18 cellular contexts compared by ENCODE assay signal in genomic region chr17:77310336-77310735, GRCh38.
"Had no signal": no experiment of that assay in that cellular context is flagged by ENCODE, and none has a peak within 500 bp of the region (broad histone marks: within the 10 kb centered on the region; RNA-seq: fewer than 3 reads in every experiment).

No MANE protein-coding gene starts in this region.

- H3K27ac Mint-ChIP-seq: activated CD4-positive, alpha-beta memory T cell treated with anti-CD3 and anti-CD28 coated beads for 36 hours; activated CD4-positive, alpha-beta T cell treated with anti-CD3 and anti-CD28 coated beads for 36 hours; activated naive CD4-positive, alpha-beta T cell treated with anti-CD3 and anti-CD28 coated beads for 36 hours; mesothelial cell of epicardium; natural killer cell had no signal

- H3K9me3 ChIP-seq: body of pancreas, left ventricle myocardium inferior, upper lobe of left lung had no signal

- H3K4me3 Mint-ChIP-seq: activated CD4-positive, alpha-beta memory T cell treated with anti-CD3 and anti-CD28 coated beads for 36 hours; activated CD4-positive, alpha-beta T cell treated with anti-CD3 and anti-CD28 coated beads for 36 hours; activated naive CD4-positive, alpha-beta T cell treated with anti-CD3 and anti-CD28 coated beads for 36 hours; mesothelial cell of epicardium; natural killer cell had no signal

- H3K27me3 ChIP-seq: body of pancreas, cardiac muscle cell, upper lobe of left lung had no signal

- H3K27me3 Mint-ChIP-seq: activated CD4-positive, alpha-beta memory T cell treated with anti-CD3 and anti-CD28 coated beads for 36 hours; activated CD4-positive, alpha-beta T cell treated with anti-CD3 and anti-CD28 coated beads for 36 hours had no signal

- H3K4me1 Mint-ChIP-seq: activated CD4-positive, alpha-beta T cell treated with anti-CD3 and anti-CD28 coated beads for 36 hours had no signal

- H3K36me3 Mint-ChIP-seq: activated CD4-positive, alpha-beta memory T cell treated with anti-CD3 and anti-CD28 coated beads for 36 hours; mesothelial cell of epicardium; natural killer cell had no signal

- H3K36me3 ChIP-seq: cardiac muscle cell, left ventricle myocardium inferior, upper lobe of left lung had no signal

- H3K4me3 ChIP-seq: body of pancreas, cardiac muscle cell, left ventricle myocardium inferior, upper lobe of left lung had no signal

- H3K27ac ChIP-seq: body of pancreas, cardiac muscle cell, left ventricle myocardium inferior, upper lobe of left lung had no signal

- DNase-seq: activated CD4-positive, alpha-beta memory T cell treated with anti-CD3 and anti-CD28 coated beads for 36 hours; activated CD4-positive, alpha-beta T cell treated with anti-CD3 and anti-CD28 coated beads for 36 hours; activated naive CD4-positive, alpha-beta T cell treated with anti-CD3 and anti-CD28 coated beads for 36 hours; activated T-cell treated with anti-CD3 and anti-CD28 coated beads, Interleukin-2, amount 50 U/mL, for 48 hours; body of pancreas; cortex of kidney; foreskin fibroblast; hippocampal formation; left ventricle myocardium inferior; natural killer cell; small intestine; stimulated activated CD4-positive, alpha-beta T cell treated with anti-CD3 and anti-CD28 coated beads, Interleukin-4, amount 100 ng/mL, for 1 hour; stimulated activated naive CD4-positive, alpha-beta T cell treated with Interleukin-2 at 50 U/mL for 16 hours; T-helper 9 cell; upper lobe of left lung had no signal

- H3K9me3 Mint-ChIP-seq: activated CD4-positive, alpha-beta memory T cell treated with anti-CD3 and anti-CD28 coated beads for 36 hours; activated naive CD4-positive, alpha-beta T cell treated with anti-CD3 and anti-CD28 coated beads for 36 hours; mesothelial cell of epicardium; natural killer cell had no signal

- ATAC-seq: activated CD4-positive, alpha-beta T cell treated with anti-CD3 and anti-CD28 coated beads for 36 hours; body of pancreas; natural killer cell; sciatic nerve had no signal
